In the genomic region with DNA sequence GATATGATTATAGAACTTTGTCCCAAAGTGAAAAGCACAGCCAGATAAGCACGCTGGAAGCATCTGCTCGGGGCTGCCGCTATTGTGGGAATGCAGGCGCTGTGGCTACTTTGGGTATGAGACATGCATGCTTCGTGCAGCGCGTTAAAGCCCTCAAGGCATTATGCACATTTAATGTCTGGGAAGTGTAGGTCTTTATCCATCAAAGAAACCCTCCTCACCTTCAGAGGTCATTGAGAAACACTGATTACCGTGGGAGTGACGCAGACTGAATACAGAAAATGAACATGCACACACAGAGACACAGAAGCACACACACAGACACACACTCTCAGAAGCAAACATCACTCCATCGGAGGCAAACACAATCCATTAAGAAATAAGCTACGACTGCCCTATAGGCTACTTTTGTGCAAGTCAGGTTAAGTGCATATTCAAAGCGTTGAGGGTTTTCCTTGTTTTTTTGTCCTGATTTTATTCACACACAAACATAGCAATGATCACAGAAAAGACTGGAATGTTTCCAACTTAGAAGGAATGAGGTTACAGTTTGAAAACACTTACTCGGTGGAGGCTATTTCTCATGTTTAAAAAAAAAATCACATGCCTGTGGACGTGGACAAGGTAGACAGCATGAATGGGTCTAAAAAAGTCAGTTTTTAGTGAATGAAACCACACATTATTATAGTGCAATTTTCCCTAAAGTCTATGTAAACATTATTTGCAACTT, we compare ENCODE assay signal across 12 cellular contexts.
DNase-seq lines count a peak whose midpoint lies in the region; ATAC-seq and TF ChIP-seq lines count a peak whose summit lies in the region.
"Had no signal": no experiment of that assay in that cellular context is flagged by ENCODE, and none has a peak within 500 bp of the region (broad histone marks: within the 10 kb centered on the region; RNA-seq: fewer than 3 reads in every experiment).

No MANE protein-coding gene starts in this region.

- intact Hi-C loops in vagina (cut with DNase I) (no loop called here), natural killer cell (cut with micrococcal nuclease) (no loop called here)

- H3K4me3 ChIP-seq in coronary artery (peak overlapping the region; percentile 63), vagina (peak overlapping the region; percentile 18 to 23)

- H3K9me3 ChIP-seq in vagina, result no peaks in the 10 kb centered on the region

- no peak for TF ChIP-seq POLR2A in vagina (IDR thresholded peaks at IDR 0.05)

- H3K27ac ChIP-seq in coronary artery (no peak overlapping the region), vagina (no peak overlapping the region)
- H3K27ac ChIP-seq: 22Rv1, KMS-11 had no signal

- DNase-seq in DMS153 (lab: John Stamatoyannopoulos, UW) (peak; percentile 5), DMS153 treated with DMSO at 0.1 percent for 48 hours (lab: John Stamatoyannopoulos, UW; ENCODE audit: unreplicated experiment) (no peak), coronary artery (ENCODE audit: low spot score) (no peak), medulla oblongata (ENCODE audit: extremely low spot score) (peak; percentile 36), vagina (ENCODE audit: extremely low spot score in 2 of 2) (no peak), natural killer cell (no peak)
- no peak for DNase-seq in NK-92 treated with Interleukin-12 subunit alpha and Interleukin-12 subunit beta, amount 100 ng/mL, for 24 hours (lab: John Stamatoyannopoulos, UW)
- DNase-seq: activated CD4-positive, CD25-positive, alpha-beta regulatory T cell; endodermal cell had no signal

- no peaks in the 10 kb centered on the region for H3K36me3 Mint-ChIP-seq in natural killer cell

- H3K27me3 Mint-ChIP-seq in natural killer cell (ENCODE audit: low read depth in 2 of 2), result peaks cover 3 to 12% of the 10 kb centered on the region in 2 donors

- no peak overlapping the region for H3K27ac Mint-ChIP-seq in natural killer cell
- H3K27ac Mint-ChIP-seq: endodermal cell had no signal

- H3K4me1 Mint-ChIP-seq in natural killer cell, result no peaks in the 10 kb centered on the region

- peaks cover 6% of the 10 kb centered on the region for H3K4me1 ChIP-seq in vagina

- no peaks in the 10 kb centered on the region for H3K27me3 ChIP-seq in vagina

- no peak for TF ChIP-seq CTCF in coronary artery (IDR thresholded peaks at IDR 0.05)
- no peak for TF ChIP-seq CTCF in vagina (IDR thresholded peaks at IDR 0.05)
- TF ChIP-seq CTCF in natural killer cell (IDR thresholded peaks at IDR 0.05), result no peak

- H3K36me3 ChIP-seq in vagina, result no peaks in the 10 kb centered on the region

- no peak overlapping the region for H3K4me3 Mint-ChIP-seq in natural killer cell
- H3K4me3 Mint-ChIP-seq: endodermal cell had no signal

- no peaks in the 10 kb centered on the region for H3K9me3 Mint-ChIP-seq in natural killer cell
- H3K9me3 Mint-ChIP-seq: endodermal cell had no signal

- ATAC-seq in natural killer cell (no peak), GM21423 (IDR thresholded peaks at IDR 0.05; ENCODE audit: unreplicated experiment) (no peak)

Comparison
In these comparisons a context has a peak if more than half of its experiments do, and no peak if none do; other contexts are left out.
1. DNase-seq: peak in DMS153 (single experiment) and medulla oblongata (single experiment); none in DMS153 treated with DMSO at 0.1 percent for 48 hours (single experiment), coronary artery (single experiment), vagina (0 of 2), NK-92 treated with Interleukin-12 subunit alpha and Interleukin-12 subunit beta, amount 100 ng/mL, for 24 hours (single experiment) and natural killer cell (single experiment).